In the genomic region with DNA sequence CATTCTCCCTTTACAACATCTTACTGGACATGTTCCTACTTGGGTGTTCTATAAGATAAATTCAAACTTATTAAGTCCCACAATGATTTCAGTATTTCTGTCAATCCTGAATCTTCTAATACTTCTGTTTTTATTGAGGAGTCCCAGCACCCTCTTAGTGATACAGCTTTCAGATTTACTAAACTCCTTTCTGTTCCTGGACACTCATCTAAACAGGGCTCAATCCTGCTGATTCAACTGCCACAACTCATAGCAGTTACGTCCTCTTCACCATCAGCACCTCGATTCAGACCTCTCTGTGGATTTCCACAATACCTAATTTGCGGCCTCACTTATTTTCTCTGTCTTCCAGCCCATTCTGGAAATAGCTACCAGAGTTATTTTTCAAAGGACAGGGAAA, we compare ENCODE assay signal across 8 cellular contexts.
"Had no signal": no experiment of that assay in that cellular context is flagged by ENCODE, and none has a peak within 500 bp of the region (broad histone marks: within the 10 kb centered on the region; RNA-seq: fewer than 3 reads in every experiment).

No MANE protein-coding gene starts in this region.

- DNase-seq: GM23248, GOT3, H7, HFFc6, Karpas-422, KBM-7 had no signal

- ATAC-seq: HCT116, HepG2 had no signal
